ENCODE assay signal across 12 cellular contexts in the genomic region with DNA sequence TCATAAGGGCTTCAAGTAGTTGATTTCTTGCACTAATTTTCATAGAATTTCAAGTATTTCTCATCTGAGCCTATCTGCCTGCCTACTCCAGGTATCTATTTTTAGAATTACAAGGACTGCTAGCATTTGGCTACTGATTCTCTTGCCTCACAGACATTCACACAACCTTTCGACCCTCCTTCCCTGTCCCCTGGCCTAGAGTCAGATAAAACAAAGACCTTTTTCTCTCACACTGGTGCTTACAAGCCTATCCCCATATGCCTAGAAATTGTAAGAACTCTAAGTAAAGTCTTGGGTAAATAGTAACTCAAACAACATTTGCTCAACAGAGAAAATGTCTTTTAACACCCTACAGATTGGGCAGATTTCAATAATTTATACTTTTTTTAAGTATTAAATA.
"Had no signal": no experiment of that assay in that cellular context is flagged by ENCODE, and none has a peak within 500 bp of the region (broad histone marks: within the 10 kb centered on the region; RNA-seq: fewer than 3 reads in every experiment).

No MANE protein-coding gene starts in this region.

- H3K9me3 ChIP-seq: esophagus muscularis mucosa, lower lobe of right lung had no signal

- H3K9ac ChIP-seq: neural progenitor cell, parathyroid adenoma had no signal

- DNase-seq: activated CD4-positive, alpha-beta T cell treated with anti-CD3 and anti-CD28 coated beads for 36 hours; activated CD8-positive, alpha-beta T cell treated with anti-CD3 and anti-CD28 coated beads for 36 hours; activated naive CD4-positive, alpha-beta T cell treated with anti-CD3 and anti-CD28 coated beads for 36 hours; glutamatergic neuron; lower lobe of right lung; trophoblast cell had no signal

- H3K4me1 ChIP-seq: neural progenitor cell, parathyroid adenoma had no signal

- H3K27ac ChIP-seq: esophagus muscularis mucosa, lower lobe of right lung, neural progenitor cell, parathyroid adenoma, VCaP had no signal

- H2AFZ ChIP-seq: neural progenitor cell, parathyroid adenoma had no signal

- H3K27me3 ChIP-seq: esophagus muscularis mucosa, neural progenitor cell had no signal

- ATAC-seq: activated CD4-positive, alpha-beta T cell treated with anti-CD3 and anti-CD28 coated beads for 36 hours; activated CD8-positive, alpha-beta T cell treated with anti-CD3 and anti-CD28 coated beads for 36 hours; activated T-helper 17 cell treated with anti-CD3 and anti-CD28 coated beads, Interleukin-2, amount 50 U/mL, for 72 hours; lower lobe of right lung; stimulated activated memory B cell treated with anti-CD40 and anti-IgM and Interleukin-4, amounts not matched to agents 10 μg/mL and 1 μg/mL and 100 μg/mL, for 72 hours had no signal

- H3K4me2 ChIP-seq: neural progenitor cell had no signal

- H3K4me3 ChIP-seq: esophagus muscularis mucosa, lower lobe of right lung, neural progenitor cell had no signal

- H3K79me2 ChIP-seq: parathyroid adenoma had no signal
